Comparison of ENCODE assay signal across 8 cellular contexts in genomic region chr1:234771642-234772344, GRCh38.
DNase-seq lines count a peak whose midpoint lies in the region; ATAC-seq and TF ChIP-seq lines count a peak whose summit lies in the region.

No MANE protein-coding gene starts in this region.

- H3K4me1 ChIP-seq in cardiac muscle cell (ENCODE audit: low read depth) (peaks cover 31% of the 10 kb centered on the region), Panc1 (ENCODE audit: control insufficient read depth, insufficient read depth, low read length) (peaks cover 47% of the 10 kb centered on the region), esophagus muscularis mucosa (peaks cover 11 to 17% (median 14%) of the 10 kb centered on the region in 4 donors), thoracic aorta (ENCODE audit: control insufficient read depth in 1 of 2, low read depth in 2 of 2) (peaks cover 8 to 16% of the 10 kb centered on the region in 2 donors)

- no peak for TF ChIP-seq EP300 in esophagus muscularis mucosa (IDR thresholded peaks at IDR 0.05)

- H3K27ac ChIP-seq in cardiac muscle cell (peak overlapping the region; percentile 96), Panc1 (ENCODE audit: low read length) (peak overlapping the region; percentile 99), esophagus muscularis mucosa (replicated peaks in 1 of 4) (peak overlapping the region; percentile 56 to 76 (median 72)), thoracic aorta (peak overlapping the region; percentile 34 to 77)

- H3K27me3 ChIP-seq in cardiac muscle cell (no peaks in the 10 kb centered on the region), Panc1 (ENCODE audit: control insufficient read depth, insufficient read depth, low read length) (no peaks in the 10 kb centered on the region), esophagus muscularis mucosa (peaks cover 0 to 6% (median 0%) of the 10 kb centered on the region in 4 donors), thoracic aorta (replicated peaks; ENCODE audit: insufficient read depth) (no peaks in the 10 kb centered on the region)

- no peak for TF ChIP-seq CTCF in cardiac muscle cell (IDR thresholded peaks at IDR 0.05; ENCODE audit: low read depth, low read length)
- TF ChIP-seq CTCF in Panc1 (IDR thresholded peaks at IDR 0.05): no peak
- no peak for TF ChIP-seq CTCF in esophagus muscularis mucosa (IDR thresholded peaks at IDR 0.05)
- no peak for TF ChIP-seq CTCF in thoracic aorta (IDR thresholded peaks at IDR 0.05)

- POLR2A ChIA-PET in Panc1 (lab: Charles Lee): interaction anchor here (0.6 to 1.6 kb wide), 8 partner anchors 48 to 1778 kb away, joined by 4 to 16 read pairs (median 6); no protein-coding TSS in a partner anchor

- WGBS in esophagus muscularis mucosa: 68% methylated on average over 10 of the region's 10 CpGs

- intact Hi-C loops in cardiac septum (cut with DNase I) (loop anchor here (2.0 kb wide), 1 partner anchor 47 kb away; no protein-coding TSS in a partner anchor), Panc1 (cut with micrococcal nuclease; ENCODE audit: unreplicated experiment) (no loop called here), esophagus muscularis mucosa (cut with DNase I) (no loop called here), left colon (cut with DNase I, micrococcal nuclease) (no loop called here)

- H3K9me3 ChIP-seq in cardiac muscle cell (ENCODE audit: low read depth) (no peaks in the 10 kb centered on the region), Panc1 (ENCODE audit: control insufficient read depth, insufficient read depth, low read depth, low read length) (peaks cover 8% of the 10 kb centered on the region; the same call in 1 of the 2 replicates), esophagus muscularis mucosa (peaks cover 0 to 5% (median 0%) of the 10 kb centered on the region in 4 donors), thoracic aorta (no peaks in the 10 kb centered on the region)

- no TSS peak for BruUV-seq in Panc1 (replicated peaks; lab: Mats Ljungman, UMichigan)

- ATAC-seq in Panc1 (peak; percentile 4; the same call in 1 of the 2 replicates), thoracic aorta (ENCODE audit: insufficient number of reproducible peaks, low FRiP score, low read depth) (no peak), left colon (no peak)

- no peak overlapping the region for H3K4me3 ChIP-seq in cardiac muscle cell
- no peak overlapping the region; a peak in 2 of 4 replicates for H3K4me3 ChIP-seq in Panc1 (ENCODE audit: low read depth in 2 of 2, low read length in 2 of 2)
- no peak overlapping the region for H3K4me3 ChIP-seq in esophagus muscularis mucosa
- peak overlapping the region; percentile 54 for H3K4me3 ChIP-seq in thoracic aorta

- H3K36me3 ChIP-seq in cardiac muscle cell (no peaks in the 10 kb centered on the region), Panc1 (ENCODE audit: control insufficient read depth, insufficient read depth, low read length) (no peaks in the 10 kb centered on the region), esophagus muscularis mucosa (no peaks in the 10 kb centered on the region), thoracic aorta (no peaks in the 10 kb centered on the region)

- peak in 1 of 2 donors; percentile 66 for DNase-seq in cardiac muscle cell (ENCODE audit: low read depth in 1 of 2, low spot score in 1 of 2)
- no peak for DNase-seq in cardiac septum (ENCODE audit: low spot score)
- no peak for DNase-seq in Panc1 (ENCODE audit: low read depth, low spot score)
- no peak for DNase-seq in esophagus muscularis mucosa (ENCODE audit: extremely low spot score)
- DNase-seq in thoracic aorta (ENCODE audit: low spot score): no peak
- DNase-seq in NK-92 (lab: John Stamatoyannopoulos, UW; ENCODE audit: unreplicated experiment): no peak
- DNase-seq in AG08396 (ENCODE audit: low spot score): no peak
- DNase-seq in left colon: no peak

- in situ Hi-C loops in Panc1 (cut with HindIII; ENCODE audit: low pct_unique_long_range_greater_than_20kb, low sequenced_read_pairs): no loop called here

- CTCF ChIA-PET in Panc1 (lab: Charles Lee): interaction anchor here (0.6 kb wide), 1 partner anchor 148 kb away, joined by 4 read pairs; no protein-coding TSS in a partner anchor

- TF ChIP-seq POLR2A in esophagus muscularis mucosa (IDR thresholded peaks at IDR 0.05; ENCODE audit: low read depth): no peak
